ENCODE assay signal across 1 cellular context in genomic region chr1:104706631-104707147, GRCh38.
A peak's percentile ranks its signal among the peaks of the same experiment; 100 is the strongest.
TF ChIP-seq lines count a peak whose summit lies in the region.

No MANE protein-coding gene starts in this region.

TF ChIP-seq in HepG2, 621 proteins besides CTCF, POLR2A, EP300 and RAD21 (continued from another document):
- TF ChIP-seq, protein P1, sequence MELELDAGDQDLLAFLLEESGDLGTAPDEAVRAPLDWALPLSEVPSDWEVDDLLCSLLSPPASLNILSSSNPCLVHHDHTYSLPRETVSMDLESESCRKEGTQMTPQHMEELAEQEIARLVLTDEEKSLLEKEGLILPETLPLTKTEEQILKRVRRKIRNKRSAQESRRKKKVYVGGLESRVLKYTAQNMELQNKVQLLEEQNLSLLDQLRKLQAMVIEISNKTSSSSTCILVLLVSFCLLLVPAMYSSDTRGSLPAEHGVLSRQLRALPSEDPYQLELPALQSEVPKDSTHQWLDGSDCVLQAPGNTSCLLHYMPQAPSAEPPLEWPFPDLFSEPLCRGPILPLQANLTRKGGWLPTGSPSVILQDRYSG (CRISPR knock-in tag; IDR thresholded peaks at IDR 0.05) = no peak
- TF ChIP-seq ZNF407 (CRISPR knock-in tag; IDR thresholded peaks at IDR 0.05; ENCODE audit: not compliant biosample characterization) (no peak), ERF (CRISPR knock-in tag; IDR thresholded peaks at IDR 0.05) (no peak), PHF8 (CRISPR knock-in tag; IDR thresholded peaks at IDR 0.05) (no peak), TOE1 (CRISPR knock-in tag; IDR thresholded peaks at IDR 0.05) (no peak), PRDM4 (CRISPR knock-in tag; IDR thresholded peaks at IDR 0.05; ENCODE audit: borderline replicate concordance) (no peak), ZSCAN12 (CRISPR knock-in tag; IDR thresholded peaks at IDR 0.05) (no peak), CHCHD3 (CRISPR knock-in tag; IDR thresholded peaks at IDR 0.05) (no peak), ZNF788 (CRISPR knock-in tag; IDR thresholded peaks at IDR 0.05; ENCODE audit: borderline replicate concordance) (no peak), CSRNP2 (CRISPR knock-in tag; conservative IDR thresholded peaks at IDR 0.05; ENCODE audit: low read depth) (no peak), HOXA5 (CRISPR knock-in tag; IDR thresholded peaks at IDR 0.05) (no peak), ZNF501 (CRISPR knock-in tag; IDR thresholded peaks at IDR 0.05) (no peak), HHEX (CRISPR knock-in tag; IDR thresholded peaks at IDR 0.05) (no peak), SNAI1 (CRISPR knock-in tag; IDR thresholded peaks at IDR 0.05; ENCODE audit: borderline replicate concordance) (no peak), ZNF10 (CRISPR knock-in tag; IDR thresholded peaks at IDR 0.05; ENCODE audit: borderline replicate concordance, low read depth) (no peak), SALL2 (CRISPR knock-in tag; IDR thresholded peaks at IDR 0.05) (no peak), PBX3 (CRISPR knock-in tag; IDR thresholded peaks at IDR 0.05; ENCODE audit: borderline replicate concordance) (no peak), ZFP1 (CRISPR knock-in tag; IDR thresholded peaks at IDR 0.05) (no peak), RARG (CRISPR knock-in tag; IDR thresholded peaks at IDR 0.05; ENCODE audit: low read depth) (no peak), BRCA1 (CRISPR knock-in tag; IDR thresholded peaks at IDR 0.05) (no peak), ZNF768 (CRISPR knock-in tag; IDR thresholded peaks at IDR 0.05) (no peak), SAP130 (CRISPR knock-in tag; IDR thresholded peaks at IDR 0.05; ENCODE audit: low read depth) (no peak), PRPF4 (IDR thresholded peaks at IDR 0.05; ENCODE audit: low read depth, low read length, poor library complexity, severe bottlenecking) (no peak)
- TF ChIP-seq, protein P2, sequence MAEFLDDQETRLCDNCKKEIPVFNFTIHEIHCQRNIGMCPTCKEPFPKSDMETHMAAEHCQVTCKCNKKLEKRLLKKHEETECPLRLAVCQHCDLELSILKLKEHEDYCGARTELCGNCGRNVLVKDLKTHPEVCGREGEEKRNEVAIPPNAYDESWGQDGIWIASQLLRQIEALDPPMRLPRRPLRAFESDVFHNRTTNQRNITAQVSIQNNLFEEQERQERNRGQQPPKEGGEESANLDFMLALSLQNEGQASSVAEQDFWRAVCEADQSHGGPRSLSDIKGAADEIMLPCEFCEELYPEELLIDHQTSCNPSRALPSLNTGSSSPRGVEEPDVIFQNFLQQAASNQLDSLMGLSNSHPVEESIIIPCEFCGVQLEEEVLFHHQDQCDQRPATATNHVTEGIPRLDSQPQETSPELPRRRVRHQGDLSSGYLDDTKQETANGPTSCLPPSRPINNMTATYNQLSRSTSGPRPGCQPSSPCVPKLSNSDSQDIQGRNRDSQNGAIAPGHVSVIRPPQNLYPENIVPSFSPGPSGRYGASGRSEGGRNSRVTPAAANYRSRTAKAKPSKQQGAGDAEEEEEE (CRISPR knock-in tag; IDR thresholded peaks at IDR 0.05; ENCODE audit: borderline replicate concordance) = no peak
- TF ChIP-seq, protein P3, sequence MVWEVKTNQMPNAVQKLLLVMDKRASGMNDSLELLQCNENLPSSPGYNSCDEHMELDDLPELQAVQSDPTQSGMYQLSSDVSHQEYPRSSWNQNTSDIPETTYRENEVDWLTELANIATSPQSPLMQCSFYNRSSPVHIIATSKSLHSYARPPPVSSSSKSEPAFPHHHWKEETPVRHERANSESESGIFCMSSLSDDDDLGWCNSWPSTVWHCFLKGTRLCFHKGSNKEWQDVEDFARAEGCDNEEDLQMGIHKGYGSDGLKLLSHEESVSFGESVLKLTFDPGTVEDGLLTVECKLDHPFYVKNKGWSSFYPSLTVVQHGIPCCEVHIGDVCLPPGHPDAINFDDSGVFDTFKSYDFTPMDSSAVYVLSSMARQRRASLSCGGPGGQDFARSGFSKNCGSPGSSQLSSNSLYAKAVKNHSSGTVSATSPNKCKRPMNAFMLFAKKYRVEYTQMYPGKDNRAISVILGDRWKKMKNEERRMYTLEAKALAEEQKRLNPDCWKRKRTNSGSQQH (CRISPR knock-in tag; IDR thresholded peaks at IDR 0.05; ENCODE audit: low read depth) = no peak
- TF ChIP-seq, protein P4, sequence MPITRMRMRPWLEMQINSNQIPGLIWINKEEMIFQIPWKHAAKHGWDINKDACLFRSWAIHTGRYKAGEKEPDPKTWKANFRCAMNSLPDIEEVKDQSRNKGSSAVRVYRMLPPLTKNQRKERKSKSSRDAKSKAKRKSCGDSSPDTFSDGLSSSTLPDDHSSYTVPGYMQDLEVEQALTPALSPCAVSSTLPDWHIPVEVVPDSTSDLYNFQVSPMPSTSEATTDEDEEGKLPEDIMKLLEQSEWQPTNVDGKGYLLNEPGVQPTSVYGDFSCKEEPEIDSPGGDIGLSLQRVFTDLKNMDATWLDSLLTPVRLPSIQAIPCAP (CRISPR knock-in tag; IDR thresholded peaks at IDR 0.05; ENCODE audit: low read depth) = 0 out of 2 replicates have a peak, but pooled peaks have one; percentile 19
- TF ChIP-seq, protein P5, sequence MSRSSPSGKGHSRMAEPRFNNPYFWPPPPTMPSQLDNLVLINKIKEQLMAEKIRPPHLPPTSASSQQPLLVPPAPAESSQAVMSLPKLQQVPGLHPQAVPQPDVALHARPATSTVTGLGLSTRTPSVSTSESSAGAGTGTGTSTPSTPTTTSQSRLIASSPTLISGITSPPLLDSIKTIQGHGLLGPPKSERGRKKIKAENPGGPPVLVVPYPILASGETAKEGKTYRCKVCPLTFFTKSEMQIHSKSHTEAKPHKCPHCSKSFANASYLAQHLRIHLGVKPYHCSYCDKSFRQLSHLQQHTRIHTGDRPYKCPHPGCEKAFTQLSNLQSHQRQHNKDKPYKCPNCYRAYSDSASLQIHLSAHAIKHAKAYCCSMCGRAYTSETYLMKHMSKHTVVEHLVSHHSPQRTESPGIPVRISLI (CRISPR knock-in tag; IDR thresholded peaks at IDR 0.05; ENCODE audit: borderline replicate concordance) = no peak
- TF ChIP-seq, protein P6, sequence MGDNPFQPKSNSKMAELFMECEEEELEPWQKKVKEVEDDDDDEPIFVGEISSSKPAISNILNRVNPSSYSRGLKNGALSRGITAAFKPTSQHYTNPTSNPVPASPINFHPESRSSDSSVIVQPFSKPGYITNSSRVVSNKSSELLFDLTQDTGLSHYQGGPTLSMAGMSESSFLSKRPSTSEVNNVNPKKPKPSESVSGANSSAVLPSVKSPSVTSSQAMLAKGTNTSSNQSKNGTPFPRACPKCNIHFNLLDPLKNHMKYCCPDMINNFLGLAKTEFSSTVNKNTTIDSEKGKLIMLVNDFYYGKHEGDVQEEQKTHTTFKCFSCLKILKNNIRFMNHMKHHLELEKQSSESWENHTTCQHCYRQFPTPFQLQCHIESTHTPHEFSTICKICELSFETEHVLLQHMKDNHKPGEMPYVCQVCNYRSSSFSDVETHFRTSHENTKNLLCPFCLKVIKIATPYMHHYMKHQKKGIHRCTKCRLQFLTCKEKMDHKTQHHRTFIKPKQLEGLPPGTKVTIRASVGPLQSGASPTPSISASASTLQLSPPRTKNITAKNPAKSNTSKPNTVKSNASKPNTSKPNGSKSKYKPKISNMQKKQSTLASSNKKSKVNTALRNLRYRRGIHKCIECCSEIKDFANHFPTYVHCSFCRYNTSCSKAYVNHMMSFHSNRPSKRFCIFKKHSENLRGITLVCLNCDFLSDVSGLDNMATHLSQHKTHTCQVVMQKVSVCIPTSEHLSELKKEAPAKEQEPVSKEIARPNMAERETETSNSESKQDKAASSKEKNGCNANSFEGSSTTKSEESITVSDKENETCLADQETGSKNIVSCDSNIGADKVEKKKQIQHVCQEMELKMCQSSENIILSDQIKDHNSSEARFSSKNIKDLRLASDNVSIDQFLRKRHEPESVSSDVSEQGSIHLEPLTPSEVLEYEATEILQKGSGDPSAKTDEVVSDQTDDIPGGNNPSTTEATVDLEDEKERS (CRISPR knock-in tag; IDR thresholded peaks at IDR 0.05) = no peak
TF ChIP-seq in HepG2: peak in this region for 6.
